8 cellular contexts compared by ENCODE assay signal in the genomic region with DNA sequence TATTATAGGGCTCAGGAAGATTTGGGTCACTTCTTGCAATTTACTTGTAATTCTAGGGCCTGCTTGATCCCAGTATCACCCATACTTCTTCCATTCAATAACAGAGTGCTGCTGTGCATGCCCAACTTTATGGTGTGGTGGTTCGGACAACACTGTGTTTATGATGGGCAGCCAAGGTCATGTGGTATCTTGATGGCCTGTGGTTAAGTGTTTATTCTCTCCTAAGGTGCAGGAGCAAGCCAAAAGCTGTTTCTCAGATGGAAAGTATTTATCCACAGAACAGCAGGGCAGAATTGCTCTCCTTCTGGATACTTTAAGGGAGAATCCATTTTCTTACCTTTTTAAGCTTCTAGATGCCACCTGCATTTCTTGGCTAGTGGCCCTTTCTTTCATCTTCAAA.
"Had no signal": no experiment of that assay in that cellular context is flagged by ENCODE, and none has a peak within 500 bp of the region (broad histone marks: within the 10 kb centered on the region; RNA-seq: fewer than 3 reads in every experiment).

No MANE protein-coding gene starts in this region.

- H3K27ac Mint-ChIP-seq: GM23338, H9, HFFc6 had no signal

- ATAC-seq: GM23338, HCT116 had no signal

- H3K27ac ChIP-seq: GM23248 had no signal

- H3K4me3 Mint-ChIP-seq: GM23338, H9, HFFc6 had no signal

- DNase-seq: GM23248, GOT3, H7, H9, HCEC 1CT, HFFc6 had no signal

- H3K4me1 Mint-ChIP-seq: GM23338 had no signal

- H3K9me3 Mint-ChIP-seq: GM23338, H9 had no signal
